ENCODE assay signal across 1 cellular context in the genomic region with DNA sequence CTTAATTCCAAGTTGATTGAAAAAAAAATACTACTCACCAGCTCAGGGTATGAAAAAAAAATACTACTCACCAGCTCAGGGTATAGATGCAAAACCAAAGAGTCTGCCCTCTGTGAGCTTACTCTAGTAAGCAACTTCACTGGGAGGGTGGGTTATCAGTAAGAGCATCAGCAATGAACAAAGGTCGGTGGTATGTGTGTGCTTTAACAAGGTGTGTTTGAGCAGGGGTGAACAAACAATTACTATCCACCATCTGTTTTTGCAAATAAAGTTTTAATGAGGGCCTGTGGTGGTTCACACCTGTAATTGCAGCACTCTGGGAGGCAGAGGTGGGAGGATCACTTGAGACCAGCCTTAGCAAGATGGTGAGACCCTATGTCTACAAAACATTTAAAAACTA.
A peak's percentile ranks its signal among the peaks of the same experiment; 100 is the strongest.
TF ChIP-seq lines count a peak whose summit lies in the region.

No MANE protein-coding gene starts in this region.

TF ChIP-seq in liver, 16 proteins besides CTCF, POLR2A, EP300 and RAD21:
- TF ChIP-seq, protein P1, sequence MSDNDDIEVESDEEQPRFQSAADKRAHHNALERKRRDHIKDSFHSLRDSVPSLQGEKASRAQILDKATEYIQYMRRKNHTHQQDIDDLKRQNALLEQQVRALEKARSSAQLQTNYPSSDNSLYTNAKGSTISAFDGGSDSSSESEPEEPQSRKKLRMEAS (IDR thresholded peaks at IDR 0.05), result no peak
- TF ChIP-seq, protein P2, sequence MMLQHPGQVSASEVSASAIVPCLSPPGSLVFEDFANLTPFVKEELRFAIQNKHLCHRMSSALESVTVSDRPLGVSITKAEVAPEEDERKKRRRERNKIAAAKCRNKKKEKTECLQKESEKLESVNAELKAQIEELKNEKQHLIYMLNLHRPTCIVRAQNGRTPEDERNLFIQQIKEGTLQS (IDR thresholded peaks at IDR 0.05), result no peak
- TF ChIP-seq RXRA (IDR thresholded peaks at IDR 0.05) (no peak), FOXA2 (IDR thresholded peaks at IDR 0.05) (no peak), HNF4A (conservative IDR thresholded peaks at IDR 0.05) (peak; percentile 38 to 58)
TF ChIP-seq in liver: peak in this region for 1.
